ENCODE assay signal across 24 cellular contexts in genomic region chr16:27740496-27741201, GRCh38.
DNase-seq lines count a peak whose midpoint lies in the region; ATAC-seq, FAIRE-seq and TF ChIP-seq lines count a peak whose summit lies in the region.
"Had no signal": no experiment of that assay in that cellular context is flagged by ENCODE, and none has a peak within 500 bp of the region (broad histone marks: within the 10 kb centered on the region; RNA-seq: fewer than 3 reads in every experiment).

No MANE protein-coding gene starts in this region.

- no peak for TF ChIP-seq POLR2A in HCT116 (IDR thresholded peaks at IDR 0.05; ENCODE audit: borderline replicate concordance, extremely low read depth, insufficient read depth, insufficient read length)
- no peak for TF ChIP-seq POLR2A in K562 (conservative IDR thresholded peaks at IDR 0.05)

- H3K4me3 ChIP-seq in HCT116 (replicated peaks in 1 of 2; ENCODE audit: low read depth in 1 of 2, low read length in 2 of 2) (no peak overlapping the region), K562 (no peak overlapping the region), A673 (ENCODE audit: low read depth, low read length, poor library complexity, severe bottlenecking) (no peak overlapping the region)
- H3K4me3 ChIP-seq: BLaER1, GM23248, MG63, SK-N-MC had no signal

- ATAC-seq in HCT116 = no peak
- ATAC-seq in K562 = no peak

- H3K36me3 ChIP-seq in HCT116 (ENCODE audit: control insufficient read depth in 1 of 2, insufficient read depth in 2 of 2, low read length in 2 of 2) (no peaks in the 10 kb centered on the region), K562 (ENCODE audit: control insufficient read depth, insufficient read depth, low read length) (no peaks in the 10 kb centered on the region), A673 (ENCODE audit: insufficient read depth, low read length, poor library complexity, severe bottlenecking) (no peaks in the 10 kb centered on the region)

- RAD21 ChIA-PET in HCT116 (lab: Charles Lee; ENCODE audit: low non-redundant PET in 1 of 2, low total read pairs in 2 of 2, uncharacterized antibody in 2 of 2, unreplicated experiment in 2 of 2) = no interaction called here

- intact Hi-C loops in HCT116 (cut with micrococcal nuclease) (no loop called here), K562 (cut with micrococcal nuclease) (no loop called here), A673 (cut with micrococcal nuclease; ENCODE audit: unreplicated experiment) (no loop called here)

- TF ChIP-seq CTCF in HCT116 (IDR thresholded peaks at IDR 0.05 in 2 of 3, conservative IDR thresholded peaks at IDR 0.05 in 1 of 3; ENCODE audit: borderline replicate concordance in 1 of 3, insufficient read depth in 1 of 3, low read depth in 2 of 3, low read length in 2 of 3) (no peak), K562 (IDR thresholded peaks at IDR 0.05 in 2 of 3, conservative IDR thresholded peaks at IDR 0.05 in 1 of 3; ENCODE audit: insufficient read depth in 2 of 3, low read depth in 1 of 3, low read length in 3 of 3) (no peak), A673 (conservative IDR thresholded peaks at IDR 0.05; ENCODE audit: low read depth, low read length) (no peak)

- H3K9me1 ChIP-seq in K562 (ENCODE audit: control insufficient read depth, insufficient read depth, low read length) = no peaks in the 10 kb centered on the region

- WGBS in K562 (ENCODE audit: insufficient coverage, low coverage, missing lambda C conversion rate) = 58% methylated on average over 11 of the region's 11 CpGs

- DNase-seq in A172 (ENCODE audit: low spot score) (peak; percentile 83), HCT116 (ENCODE audit: low read depth, low spot score) (no peak), RPMI7951 (ENCODE audit: low read depth) (peak; percentile 30), K562 (ENCODE audit: extremely low read depth in 1 of 4, low spot score in 3 of 4) (no peak), A673 (ENCODE audit: low spot score) (no peak), KG1 (lab: John Stamatoyannopoulos, UW) (no peak), NCI-H524 (lab: John Stamatoyannopoulos, UW) (no peak)
- DNase-seq in stimulated activated CD4-positive, alpha-beta T cell treated with anti-CD3 and anti-CD28 coated beads, Interleukin-2, amount 100 ng/mL, for 24 hours = no peak
- DNase-seq: 8988T; CD4-positive, CD25-positive, alpha-beta regulatory T cell; GDM1; GM23248; H9; MG63; NCI-H2029; NCI-H446 treated with DMSO at 0.1 percent for 48 hours; NCI-H69; SHP77 treated with DMSO at 0.1 percent for 48 hours; SW 1271 had no signal

- no peak overlapping the region for H3K9ac ChIP-seq in HCT116 (ENCODE audit: low read length)
- no peak overlapping the region for H3K9ac ChIP-seq in K562 (ENCODE audit: insufficient read depth in 1 of 2, low read depth in 2 of 2, low read length in 2 of 2)
- H3K9ac ChIP-seq: BLaER1, GM23248 had no signal

- H3K4me2 ChIP-seq in HCT116 (ENCODE audit: low read length) = no peak overlapping the region
- no peak overlapping the region for H3K4me2 ChIP-seq in K562 (ENCODE audit: insufficient read depth, low read length)
- H3K4me2 ChIP-seq: BLaER1 had no signal

- no peaks in the 10 kb centered on the region for H4K20me1 ChIP-seq in HCT116 (ENCODE audit: insufficient read depth)
- H4K20me1 ChIP-seq in K562 (replicated peaks; ENCODE audit: control insufficient read depth, insufficient read depth, low read length) = no peaks in the 10 kb centered on the region
- H4K20me1 ChIP-seq: BLaER1 had no signal

- H3K9me3 ChIP-seq in HCT116 (ENCODE audit: control insufficient read depth in 1 of 2, insufficient read depth in 1 of 2, low read depth in 1 of 2, low read length in 2 of 2) (no peaks in the 10 kb centered on the region), K562 (replicated peaks; ENCODE audit: control insufficient read depth, insufficient read depth, low read depth, low read length) (0 out of 2 replicates have a peak, but pooled peaks cover 2% of the 10 kb centered on the region), A673 (ENCODE audit: low read depth, low read length, poor library complexity, severe bottlenecking) (no peaks in the 10 kb centered on the region)
- H3K9me3 ChIP-seq: BLaER1 had no signal

- H3K27me3 ChIP-seq in HCT116 (ENCODE audit: insufficient read depth, low read length) (no peaks in the 10 kb centered on the region), K562 (ENCODE audit: control insufficient read depth in 2 of 2, insufficient read depth in 2 of 2, low read length in 2 of 2) (no peaks in the 10 kb centered on the region), A673 (replicated peaks; ENCODE audit: insufficient read depth, low read depth, low read length, poor library complexity) (no peaks in the 10 kb centered on the region)
- H3K27me3 ChIP-seq: BLaER1, MG63 had no signal

- H3K27ac ChIP-seq in HCT116 (ENCODE audit: low read depth, low read length) = no peak overlapping the region
- no peak overlapping the region for H3K27ac ChIP-seq in K562 (ENCODE audit: extremely low read depth, low read depth, low read length)
- H3K27ac ChIP-seq in A673 (ENCODE audit: low read depth, low read length, poor library complexity, severe bottlenecking) = no peak overlapping the region
- H3K27ac ChIP-seq: BLaER1, GM23248, SK-N-MC had no signal

- in situ Hi-C loops in K562 (cut with MboI) = no loop called here

- H3K9me2 ChIP-seq in HCT116 (ENCODE audit: insufficient read depth) = no peaks in the 10 kb centered on the region

- BruUV-seq in HCT116 (replicated peaks; lab: Mats Ljungman, UMichigan) (TSS peak; percentile 71), K562 (replicated peaks; lab: Mats Ljungman, UMichigan) (no TSS peak), A673 (replicated peaks; lab: Mats Ljungman, UMichigan) (no TSS peak)

- no peaks in the 10 kb centered on the region for H3K79me2 ChIP-seq in HCT116 (ENCODE audit: insufficient read depth, low read length)
- no peaks in the 10 kb centered on the region for H3K79me2 ChIP-seq in K562 (ENCODE audit: control insufficient read depth, insufficient read depth, low read length)

- H2AFZ ChIP-seq in HCT116 (ENCODE audit: low read depth, low read length, poor library complexity, severe bottlenecking) = no peak overlapping the region
- H2AFZ ChIP-seq in K562 (ENCODE audit: low read depth, low read length) = no peak overlapping the region
- H2AFZ ChIP-seq: GM23248 had no signal

- TF ChIP-seq RAD21 in HCT116 (IDR thresholded peaks at IDR 0.05; ENCODE audit: low read depth) (no peak), K562 (CRISPR knock-in tag; conservative IDR thresholded peaks at IDR 0.05 in 1 of 2, IDR thresholded peaks at IDR 0.05 in 1 of 2) (no peak)

- no peak for TF ChIP-seq EP300 in K562 (IDR thresholded peaks at IDR 0.05; ENCODE audit: low read length)

- CTCF ChIA-PET in HCT116 (lab: Charles Lee) = no interaction called here
- CTCF ChIA-PET in K562 (lab: Yijun Ruan, JAX; ENCODE audit: low intra/inter-chr PET ratio) = no interaction called here
- CTCF ChIA-PET in A673 (lab: Charles Lee) = no interaction called here

- no peak for FAIRE-seq in K562 (lab: Jason Lieb, UNC)
- FAIRE-seq: D721Med, GM12891, GM19239 had no signal

- POLR2A ChIA-PET in HCT116 (lab: Charles Lee) (no interaction called here), K562 (lab: Yijun Ruan, JAX) (interaction anchor here (0.7 kb wide), 1 partner anchor 12 kb away, joined by 3 read pairs; no protein-coding TSS in a partner anchor), A673 (lab: Charles Lee; ENCODE audit: low non-redundant PET) (no interaction called here)

- no peaks in the 10 kb centered on the region for H3K4me1 ChIP-seq in HCT116 (ENCODE audit: control insufficient read depth in 1 of 2, insufficient read depth in 2 of 2, low read length in 2 of 2)
- H3K4me1 ChIP-seq in K562 (replicated peaks in 1 of 2; ENCODE audit: control insufficient read depth in 2 of 2, insufficient read depth in 2 of 2, low read length in 2 of 2) = no peaks in the 10 kb centered on the region
- no peaks in the 10 kb centered on the region for H3K4me1 ChIP-seq in A673 (ENCODE audit: insufficient read depth, low read length, poor library complexity, severe bottlenecking)
- H3K4me1 ChIP-seq: BLaER1 had no signal

TF ChIP-seq in HCT116, 20 proteins besides CTCF, POLR2A, EP300 and RAD21 (continues in another document):
- TF ChIP-seq ZFX (IDR thresholded peaks at IDR 0.05) = no peak
- TF ChIP-seq FOSL1 (IDR thresholded peaks at IDR 0.05; ENCODE audit: low read depth) = no peak
- no peak for TF ChIP-seq JUND (IDR thresholded peaks at IDR 0.05)
- TF ChIP-seq MAX (IDR thresholded peaks at IDR 0.05) = no peak
- no peak for TF ChIP-seq ELF1 (IDR thresholded peaks at IDR 0.05; ENCODE audit: borderline replicate concordance, low read depth)
- no peak for TF ChIP-seq SP1 (IDR thresholded peaks at IDR 0.05; ENCODE audit: low read depth)
- no peak for TF ChIP-seq EGR1 (IDR thresholded peaks at IDR 0.05; ENCODE audit: low read depth)
- TF ChIP-seq ATF3 (IDR thresholded peaks at IDR 0.05) = no peak
- no peak for TF ChIP-seq CEBPB (IDR thresholded peaks at IDR 0.05; ENCODE audit: low read depth)
- no peak for TF ChIP-seq YY1 (IDR thresholded peaks at IDR 0.05; ENCODE audit: extremely low read depth, insufficient replicate concordance, low read depth, low read length)

TF ChIP-seq in K562, 482 proteins besides CTCF, POLR2A, EP300 and RAD21:
- TF ChIP-seq NFIX (CRISPR knock-in tag; IDR thresholded peaks at IDR 0.05; ENCODE audit: low read depth) (0 out of 2 replicates have a peak, but pooled peaks have one; percentile 20), NKRF (IDR thresholded peaks at IDR 0.05; ENCODE audit: borderline replicate concordance) (no peak), NFIC (IDR thresholded peaks at IDR 0.05) (peak; percentile 65; the same call in 1 of the 2 replicates)

Comparison
In these comparisons a context has a peak if more than half of its experiments do, and no peak if none do; other contexts are left out.
1. DNase-seq: peak in A172 (single experiment) and RPMI7951 (single experiment); none in HCT116 (single experiment), K562 (0 of 4), stimulated activated CD4-positive, alpha-beta T cell treated with anti-CD3 and anti-CD28 coated beads, Interleukin-2, amount 100 ng/mL, for 24 hours (0 of 2), A673 (single experiment), KG1 (single experiment) and NCI-H524 (0 of 2).